1 cellular context compared by ENCODE assay signal in the genomic region with DNA sequence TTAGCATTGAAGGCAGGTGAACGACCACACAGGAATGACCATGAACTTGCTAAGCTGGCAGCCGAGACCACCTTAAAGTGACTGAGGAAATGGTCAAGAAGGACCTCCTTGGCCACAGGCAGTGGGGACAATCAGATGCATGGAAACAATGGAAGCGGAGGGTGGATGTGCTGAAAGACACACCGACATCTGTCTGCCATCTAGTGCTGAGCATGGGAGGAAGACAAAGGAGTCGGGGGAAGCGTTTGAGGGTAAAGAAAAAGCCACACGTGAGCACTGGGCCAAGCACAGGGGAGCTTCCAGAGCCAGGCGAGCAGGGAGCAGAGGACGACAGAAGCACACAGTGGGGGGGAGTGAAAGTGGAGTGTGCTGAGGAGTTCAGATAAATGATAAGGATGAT.
TF ChIP-seq lines count a peak whose summit lies in the region.

No MANE protein-coding gene starts in this region.

TF ChIP-seq in IMR-90, 13 proteins besides CTCF, POLR2A, EP300 and RAD21:
- TF ChIP-seq MAFK (IDR thresholded peaks at IDR 0.05; ENCODE audit: low read depth, low read length) (no peak), FOS (IDR thresholded peaks at IDR 0.05; ENCODE audit: low read depth, low read length) (no peak), RCOR1 (IDR thresholded peaks at IDR 0.05; ENCODE audit: insufficient replicate concordance, low read length) (no peak), RFX5 (IDR thresholded peaks at IDR 0.05; ENCODE audit: low read depth, low read length) (no peak), MAZ (IDR thresholded peaks at IDR 0.05; ENCODE audit: borderline replicate concordance, low read depth, low read length) (no peak), BHLHE40 (IDR thresholded peaks at IDR 0.05; ENCODE audit: low read depth, low read length) (no peak), CEBPB (IDR thresholded peaks at IDR 0.05; ENCODE audit: low read depth, low read length) (no peak), SMC3 (IDR thresholded peaks at IDR 0.05; ENCODE audit: low read depth, low read length) (no peak), NFE2L2 (IDR thresholded peaks at IDR 0.05; ENCODE audit: low read depth, low read length) (no peak), CHD1 (IDR thresholded peaks at IDR 0.05; ENCODE audit: low read depth, low read length) (no peak), MXI1 (IDR thresholded peaks at IDR 0.05; ENCODE audit: borderline replicate concordance, low read depth, low read length) (no peak)
- TF ChIP-seq, protein P1, sequence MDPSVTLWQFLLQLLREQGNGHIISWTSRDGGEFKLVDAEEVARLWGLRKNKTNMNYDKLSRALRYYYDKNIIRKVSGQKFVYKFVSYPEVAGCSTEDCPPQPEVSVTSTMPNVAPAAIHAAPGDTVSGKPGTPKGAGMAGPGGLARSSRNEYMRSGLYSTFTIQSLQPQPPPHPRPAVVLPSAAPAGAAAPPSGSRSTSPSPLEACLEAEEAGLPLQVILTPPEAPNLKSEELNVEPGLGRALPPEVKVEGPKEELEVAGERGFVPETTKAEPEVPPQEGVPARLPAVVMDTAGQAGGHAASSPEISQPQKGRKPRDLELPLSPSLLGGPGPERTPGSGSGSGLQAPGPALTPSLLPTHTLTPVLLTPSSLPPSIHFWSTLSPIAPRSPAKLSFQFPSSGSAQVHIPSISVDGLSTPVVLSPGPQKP (IDR thresholded peaks at IDR 0.05; ENCODE audit: borderline replicate concordance, low read depth, low read length): no peak
- TF ChIP-seq, protein P2, sequence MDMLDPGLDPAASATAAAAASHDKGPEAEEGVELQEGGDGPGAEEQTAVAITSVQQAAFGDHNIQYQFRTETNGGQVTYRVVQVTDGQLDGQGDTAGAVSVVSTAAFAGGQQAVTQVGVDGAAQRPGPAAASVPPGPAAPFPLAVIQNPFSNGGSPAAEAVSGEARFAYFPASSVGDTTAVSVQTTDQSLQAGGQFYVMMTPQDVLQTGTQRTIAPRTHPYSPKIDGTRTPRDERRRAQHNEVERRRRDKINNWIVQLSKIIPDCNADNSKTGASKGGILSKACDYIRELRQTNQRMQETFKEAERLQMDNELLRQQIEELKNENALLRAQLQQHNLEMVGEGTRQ (IDR thresholded peaks at IDR 0.05; ENCODE audit: low read depth, low read length): no peak
